ENCODE assay signal across 23 cellular contexts in the genomic region with DNA sequence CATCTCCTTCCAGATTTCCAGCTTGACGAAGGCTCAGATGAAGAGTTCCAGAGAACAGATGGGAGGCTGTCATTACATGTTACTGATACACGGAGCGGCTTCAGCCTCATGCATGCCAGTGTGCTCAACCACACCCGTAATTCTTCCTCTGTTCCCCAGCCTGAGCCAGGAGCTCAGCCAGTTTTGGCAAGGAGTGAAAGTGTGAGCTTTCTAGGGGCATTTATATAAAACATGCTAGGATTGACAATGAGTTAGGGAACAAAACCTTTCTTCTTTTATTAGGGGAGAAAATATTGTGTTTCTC.
A peak's percentile ranks its signal among the peaks of the same experiment; 100 is the strongest.
DNase-seq lines count a peak whose midpoint lies in the region; ATAC-seq and TF ChIP-seq lines count a peak whose summit lies in the region.
"Had no signal": no experiment of that assay in that cellular context is flagged by ENCODE, and none has a peak within 500 bp of the region (broad histone marks: within the 10 kb centered on the region; RNA-seq: fewer than 3 reads in every experiment).

No MANE protein-coding gene starts in this region.

- POLR2A ChIA-PET in IMR-90 (lab: Charles Lee; ENCODE audit: unreplicated experiment), result no interaction called here

- H3K36me3 ChIP-seq in IMR-90 (ENCODE audit: control insufficient read depth, insufficient read depth, low read length), result no peaks in the 10 kb centered on the region
- no peaks in the 10 kb centered on the region for H3K36me3 ChIP-seq in MM.1S (replicated peaks; ENCODE audit: insufficient read depth, low read length)
- H3K36me3 ChIP-seq: brain microvascular endothelial cell, heart right ventricle, pancreas, thoracic aorta had no signal

- no peak overlapping the region for H2BK120ac ChIP-seq in IMR-90 (ENCODE audit: low read depth, low read length)

- no peak overlapping the region for H3K27ac ChIP-seq in IMR-90 (ENCODE audit: insufficient read depth, low read length)
- H3K27ac ChIP-seq in MM.1S (ENCODE audit: low read length), result no peak overlapping the region
- H3K27ac ChIP-seq: brain microvascular endothelial cell, heart right ventricle, pancreas, RWPE1, thoracic aorta had no signal

- no peak overlapping the region for H3K18ac ChIP-seq in IMR-90 (ENCODE audit: low read depth, low read length)

- no TSS peak for BruUV-seq in IMR-90 (replicated peaks; lab: Mats Ljungman, UMichigan)

- DNase-seq in IMR-90, result no peak
- DNase-seq in NCI-H82 treated with DMSO at 0.1 percent for 48 hours (lab: John Stamatoyannopoulos, UW; ENCODE audit: unreplicated experiment), result peak; percentile 70
- peak; percentile 57 for DNase-seq in inferior parietal cortex (ENCODE audit: extremely low spot score)
- DNase-seq in retina, result peak; percentile 32
- no peak for DNase-seq in stimulated activated CD8-positive, alpha-beta memory T cell treated with anti-CD3 and anti-CD28 coated beads, Interleukin-4, amount 100 ng/mL, for 48 hours
- DNase-seq in AG20443 (ENCODE audit: low spot score), result no peak
- no peak for DNase-seq in MM.1S
- no peak for DNase-seq in hepatic stellate cell (ENCODE audit: low spot score)
- DNase-seq: activated CD4-positive, alpha-beta T cell treated with anti-CD3 and anti-CD28 coated beads for 48 hours; activated CD8-positive, alpha-beta memory T cell treated with anti-CD3 and anti-CD28 coated beads, Interleukin-2, amount 10 ng/mL, durations not matched to agents 7 days and 5 days; activated naive CD8-positive, alpha-beta T cell treated with anti-CD3 and anti-CD28 coated beads for 36 hours; brain microvascular endothelial cell; CD8-positive, alpha-beta T cell; cortex of kidney; heart right ventricle; naive thymus-derived CD4-positive, alpha-beta T cell; NCI-H226; pancreas; SW 1271 had no signal

- no peak for TF ChIP-seq RAD21 in IMR-90 (IDR thresholded peaks at IDR 0.05; ENCODE audit: low read length)

- intact Hi-C loops in IMR-90 (cut with micrococcal nuclease), result no loop called here

- H3K4me3 ChIP-seq in IMR-90 (ENCODE audit: insufficient read depth, low read depth, low read length) (no peak overlapping the region), MM.1S (ENCODE audit: low read length) (no peak overlapping the region)
- H3K4me3 ChIP-seq: heart right ventricle, pancreas, thoracic aorta had no signal

- CTCF ChIA-PET in IMR-90 (lab: Yijun Ruan, JAX), result no interaction called here

- no peak overlapping the region for H3K23ac ChIP-seq in IMR-90 (ENCODE audit: low read depth, low read length)

- dilution Hi-C loops in IMR-90 (cut with HindIII; ENCODE audit: low sequenced_read_pairs, unreplicated experiment), result no loop called here

- H3K9me1 ChIP-seq in IMR-90 (ENCODE audit: insufficient read depth, low read length), result no peaks in the 10 kb centered on the region

- H3K79me1 ChIP-seq in IMR-90 (ENCODE audit: low read depth in 1 of 2, low read length in 2 of 2), result no peaks in the 10 kb centered on the region

- no peak overlapping the region for H4K91ac ChIP-seq in IMR-90 (ENCODE audit: insufficient read depth, low read depth, low read length)

- no peak overlapping the region for H3K56ac ChIP-seq in IMR-90 (ENCODE audit: extremely low read depth, insufficient read depth, low read length)

- no peaks in the 10 kb centered on the region for H3K27me3 ChIP-seq in IMR-90 (ENCODE audit: control insufficient read depth, insufficient read depth, low read length)
- H3K27me3 ChIP-seq in MM.1S (replicated peaks; ENCODE audit: insufficient read depth, low read length), result no peaks in the 10 kb centered on the region
- H3K27me3 ChIP-seq: brain microvascular endothelial cell had no signal

- no peak overlapping the region for H2BK15ac ChIP-seq in IMR-90 (ENCODE audit: low read depth, low read length)

- TF ChIP-seq CTCF in IMR-90 (conservative IDR thresholded peaks at IDR 0.05; ENCODE audit: low read depth, low read length) (no peak), MM.1S (IDR thresholded peaks at IDR 0.05; ENCODE audit: low read length) (no peak)

- H3K4me1 ChIP-seq in IMR-90 (ENCODE audit: control insufficient read depth, insufficient read depth, low read length), result no peaks in the 10 kb centered on the region
- H3K4me1 ChIP-seq in MM.1S (ENCODE audit: low read length), result no peaks in the 10 kb centered on the region
- H3K4me1 ChIP-seq: pancreas had no signal

- H2BK20ac ChIP-seq in IMR-90 (ENCODE audit: low read depth, low read length), result no peak overlapping the region

- H3K9ac ChIP-seq in IMR-90 (ENCODE audit: low read depth, low read length), result no peak overlapping the region
- no peak overlapping the region for H3K9ac ChIP-seq in MM.1S (ENCODE audit: low read length)

- H4K5ac ChIP-seq in IMR-90 (ENCODE audit: low read depth, low read length), result no peak overlapping the region

- no peak for ATAC-seq in IMR-90 (ENCODE audit: low read depth)
- ATAC-seq: activated CD8-positive, alpha-beta memory T cell treated with anti-CD3 and anti-CD28 coated beads, Interleukin-2, amount 10 ng/mL, durations not matched to agents 7 days and 5 days; activated T-helper 17 cell treated with anti-CD3 and anti-CD28 coated beads, Interleukin-2, amount 50 U/mL, for 72 hours; CD8-positive, alpha-beta T cell; naive thymus-derived CD4-positive, alpha-beta T cell; pancreas; stimulated activated memory B cell treated with anti-CD40 and anti-IgM and Interleukin-4, amounts not matched to agents 10 μg/mL and 1 μg/mL and 100 μg/mL, for 72 hours had no signal

- no peak overlapping the region for H2AK5ac ChIP-seq in IMR-90 (ENCODE audit: low read depth, low read length)

- no peak overlapping the region for H4K8ac ChIP-seq in IMR-90 (ENCODE audit: low read depth in 2 of 2, low read length in 2 of 2)

- no peaks in the 10 kb centered on the region for H3K9me3 ChIP-seq in IMR-90 (ENCODE audit: control insufficient read depth, insufficient read depth, low read length)
- H3K9me3 ChIP-seq in MM.1S (replicated peaks; ENCODE audit: insufficient read depth, low read length), result no peaks in the 10 kb centered on the region
- H3K9me3 ChIP-seq: heart right ventricle, pancreas, thoracic aorta had no signal

- no peak overlapping the region for H2BK5ac ChIP-seq in IMR-90 (ENCODE audit: low read depth, low read length, poor library complexity, severe bottlenecking)

- no peak overlapping the region for H3K14ac ChIP-seq in IMR-90 (replicated peaks; ENCODE audit: low read depth, low read length)

- 20% methylated on average over 1 of the region's 4 CpGs; no CpG with 5 or more reads in 1 of the 2 experiments for whole genome bisulfite sequencing in IMR-90 (ENCODE audit: extremely low coverage in 2 of 2, insufficient read length in 1 of 2), 2 experiments

- H3F3A ChIP-seq in MM.1S (ENCODE audit: insufficient read depth, low read length), result no peaks in the 10 kb centered on the region

- no peaks in the 10 kb centered on the region for H3K79me2 ChIP-seq in MM.1S (ENCODE audit: low read length)

- H2AFZ ChIP-seq in IMR-90 (replicated peaks; ENCODE audit: low read length, poor library complexity) (peak overlapping the region; percentile 34), MM.1S (ENCODE audit: low read length) (no peak overlapping the region)

- H3K4ac ChIP-seq in IMR-90 (ENCODE audit: low read depth, low read length), result no peak overlapping the region

- in situ Hi-C loops in IMR-90 (cut with MboI; ENCODE audit: low sequenced_read_pairs), result no loop called here

- no peaks in the 10 kb centered on the region for H4K20me1 ChIP-seq in IMR-90 (ENCODE audit: insufficient read depth, low read length)
- H4K20me1 ChIP-seq in MM.1S (ENCODE audit: insufficient read depth, low read length), result no peaks in the 10 kb centered on the region

- H3K9me2 ChIP-seq in MM.1S (replicated peaks; ENCODE audit: insufficient read depth, low read length), result no peaks in the 10 kb centered on the region

- H3K4me2 ChIP-seq in IMR-90 (ENCODE audit: low read depth, low read length), result no peak overlapping the region
- H3K4me2 ChIP-seq in MM.1S (ENCODE audit: low read depth, low read length), result no peak overlapping the region

- no peak overlapping the region for H2AK9ac ChIP-seq in IMR-90 (replicated peaks; ENCODE audit: low read depth, low read length, poor library complexity)

- TF ChIP-seq POLR2A in IMR-90 (IDR thresholded peaks at IDR 0.05; ENCODE audit: low read depth, low read length), result no peak

TF ChIP-seq in IMR-90, 13 proteins besides CTCF, POLR2A, EP300 and RAD21:
- TF ChIP-seq SMC3 (IDR thresholded peaks at IDR 0.05; ENCODE audit: low read depth, low read length) (no peak), RCOR1 (IDR thresholded peaks at IDR 0.05; ENCODE audit: insufficient replicate concordance, low read length) (no peak), FOS (IDR thresholded peaks at IDR 0.05; ENCODE audit: low read depth, low read length) (no peak), MAFK (IDR thresholded peaks at IDR 0.05; ENCODE audit: low read depth, low read length) (no peak), CHD1 (IDR thresholded peaks at IDR 0.05; ENCODE audit: low read depth, low read length) (no peak), MAZ (IDR thresholded peaks at IDR 0.05; ENCODE audit: borderline replicate concordance, low read depth, low read length) (no peak), CEBPB (IDR thresholded peaks at IDR 0.05; ENCODE audit: low read depth, low read length) (no peak), NFE2L2 (IDR thresholded peaks at IDR 0.05; ENCODE audit: low read depth, low read length) (no peak), RFX5 (IDR thresholded peaks at IDR 0.05; ENCODE audit: low read depth, low read length) (no peak), MXI1 (IDR thresholded peaks at IDR 0.05; ENCODE audit: borderline replicate concordance, low read depth, low read length) (no peak), BHLHE40 (IDR thresholded peaks at IDR 0.05; ENCODE audit: low read depth, low read length) (no peak)
- TF ChIP-seq, protein P1, sequence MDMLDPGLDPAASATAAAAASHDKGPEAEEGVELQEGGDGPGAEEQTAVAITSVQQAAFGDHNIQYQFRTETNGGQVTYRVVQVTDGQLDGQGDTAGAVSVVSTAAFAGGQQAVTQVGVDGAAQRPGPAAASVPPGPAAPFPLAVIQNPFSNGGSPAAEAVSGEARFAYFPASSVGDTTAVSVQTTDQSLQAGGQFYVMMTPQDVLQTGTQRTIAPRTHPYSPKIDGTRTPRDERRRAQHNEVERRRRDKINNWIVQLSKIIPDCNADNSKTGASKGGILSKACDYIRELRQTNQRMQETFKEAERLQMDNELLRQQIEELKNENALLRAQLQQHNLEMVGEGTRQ (IDR thresholded peaks at IDR 0.05; ENCODE audit: low read depth, low read length), result no peak
- TF ChIP-seq, protein P2, sequence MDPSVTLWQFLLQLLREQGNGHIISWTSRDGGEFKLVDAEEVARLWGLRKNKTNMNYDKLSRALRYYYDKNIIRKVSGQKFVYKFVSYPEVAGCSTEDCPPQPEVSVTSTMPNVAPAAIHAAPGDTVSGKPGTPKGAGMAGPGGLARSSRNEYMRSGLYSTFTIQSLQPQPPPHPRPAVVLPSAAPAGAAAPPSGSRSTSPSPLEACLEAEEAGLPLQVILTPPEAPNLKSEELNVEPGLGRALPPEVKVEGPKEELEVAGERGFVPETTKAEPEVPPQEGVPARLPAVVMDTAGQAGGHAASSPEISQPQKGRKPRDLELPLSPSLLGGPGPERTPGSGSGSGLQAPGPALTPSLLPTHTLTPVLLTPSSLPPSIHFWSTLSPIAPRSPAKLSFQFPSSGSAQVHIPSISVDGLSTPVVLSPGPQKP (IDR thresholded peaks at IDR 0.05; ENCODE audit: borderline replicate concordance, low read depth, low read length), result no peak

Comparison
In these comparisons a context has a peak if more than half of its experiments do, and no peak if none do; other contexts are left out.
1. DNase-seq: peak in NCI-H82 treated with DMSO at 0.1 percent for 48 hours (single experiment), inferior parietal cortex (single experiment) and retina (single experiment); none in IMR-90 (single experiment), stimulated activated CD8-positive, alpha-beta memory T cell treated with anti-CD3 and anti-CD28 coated beads, Interleukin-4, amount 100 ng/mL, for 48 hours (single experiment), AG20443 (single experiment), MM.1S (single experiment) and hepatic stellate cell (single experiment).